In the genomic region with DNA sequence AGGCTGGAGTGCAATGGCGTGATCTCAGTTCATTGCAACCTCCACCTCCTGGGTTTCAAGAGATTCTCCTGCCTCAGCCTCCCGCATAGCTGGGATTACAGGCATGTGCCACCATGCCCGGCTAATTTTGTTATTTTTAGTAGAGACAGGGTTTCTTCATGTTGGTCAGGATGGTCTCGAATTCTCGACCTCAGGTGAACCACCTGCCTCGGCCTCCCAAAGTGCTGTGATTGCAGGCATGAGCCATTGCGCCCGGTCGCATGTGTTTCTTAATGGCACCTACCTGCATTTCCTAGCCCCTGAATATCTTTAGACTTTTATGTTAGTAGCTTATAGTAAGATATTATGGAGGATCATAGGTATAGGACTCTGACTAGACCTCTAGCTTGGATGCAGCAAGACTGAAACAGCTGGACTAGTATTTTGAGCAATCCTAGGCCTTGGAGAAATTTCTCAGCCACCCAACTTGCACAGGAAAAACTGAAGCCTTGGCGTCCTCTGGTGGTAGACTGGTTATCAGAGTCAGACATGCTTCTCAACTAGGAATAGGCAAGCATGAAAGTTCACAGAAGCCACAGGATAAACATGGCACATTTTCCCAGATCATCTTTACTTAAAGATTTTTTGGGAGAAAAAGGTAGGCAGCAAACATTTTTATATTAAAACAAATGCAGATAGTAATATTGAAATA, we compare ENCODE assay signal across 8 cellular contexts. TPM values are rescaled to one million over a fixed set of nuclear protein-coding genes. Genes with fewer than 3 reads are reported as not detected.
DNase-seq lines count a peak whose midpoint lies in the region; ATAC-seq and TF ChIP-seq lines count a peak whose summit lies in the region.

No MANE protein-coding gene starts in this region.

- ATAC-seq in HG02973 (IDR thresholded peaks at IDR 0.05; ENCODE audit: unreplicated experiment) (no peak), HG03354 (IDR thresholded peaks at IDR 0.05; ENCODE audit: poor library complexity, severe bottlenecking, unreplicated experiment) (no peak)

- DNase-seq in NCI-H1694 (lab: John Stamatoyannopoulos, UW) (peak; percentile 27), NCI-H1694 treated with DMSO at 0.1 percent for 48 hours (lab: John Stamatoyannopoulos, UW) (no peak), SK-N-DZ (ENCODE audit: low spot score) (peak; percentile 50), fibroblast of the conjunctiva (ENCODE audit: low read depth) (peak; percentile 79), osteocyte (ENCODE audit: extremely low spot score, unreplicated experiment) (no peak)

- TF ChIP-seq EP300 in Ishikawa (IDR thresholded peaks at IDR 0.05; ENCODE audit: borderline replicate concordance) = no peak

- no peaks in the 10 kb centered on the region for H3K9me3 Mint-ChIP-seq in osteocyte (ENCODE audit: unreplicated experiment)

- H3K27ac Mint-ChIP-seq in osteocyte (ENCODE audit: unreplicated experiment) = no peak overlapping the region

- H3K27me3 Mint-ChIP-seq in osteocyte (ENCODE audit: unreplicated experiment) = no peaks in the 10 kb centered on the region

- H3K4me3 Mint-ChIP-seq in osteocyte (ENCODE audit: unreplicated experiment) = no peak overlapping the region

- peak; percentile 62 for TF ChIP-seq CTCF in osteocyte (IDR thresholded peaks at IDR 0.05)

- H3K4me1 Mint-ChIP-seq in osteocyte (ENCODE audit: unreplicated experiment) = peaks cover 5% of the 10 kb centered on the region

- peaks cover 4% of the 10 kb centered on the region for H3K36me3 Mint-ChIP-seq in osteocyte (ENCODE audit: unreplicated experiment)

- TF ChIP-seq RAD21 in Ishikawa (IDR thresholded peaks at IDR 0.05; ENCODE audit: low read depth) = peak; percentile 50; the same call in 1 of the 2 replicates

TF ChIP-seq in Ishikawa, 13 proteins besides CTCF, POLR2A, EP300 and RAD21:
- TF ChIP-seq CEBPB (IDR thresholded peaks at IDR 0.05) (no peak), TCF12 (IDR thresholded peaks at IDR 0.05; ENCODE audit: low read depth) (no peak), FOXM1 (IDR thresholded peaks at IDR 0.05; ENCODE audit: borderline replicate concordance, low read depth) (no peak), ZBTB7A (IDR thresholded peaks at IDR 0.05; ENCODE audit: low read depth) (no peak), YY1 (IDR thresholded peaks at IDR 0.05; ENCODE audit: low read depth) (no peak), CREB1 (IDR thresholded peaks at IDR 0.05; ENCODE audit: low read depth) (no peak), EGR1 (IDR thresholded peaks at IDR 0.05) (no peak)
- TF ChIP-seq, protein P1, sequence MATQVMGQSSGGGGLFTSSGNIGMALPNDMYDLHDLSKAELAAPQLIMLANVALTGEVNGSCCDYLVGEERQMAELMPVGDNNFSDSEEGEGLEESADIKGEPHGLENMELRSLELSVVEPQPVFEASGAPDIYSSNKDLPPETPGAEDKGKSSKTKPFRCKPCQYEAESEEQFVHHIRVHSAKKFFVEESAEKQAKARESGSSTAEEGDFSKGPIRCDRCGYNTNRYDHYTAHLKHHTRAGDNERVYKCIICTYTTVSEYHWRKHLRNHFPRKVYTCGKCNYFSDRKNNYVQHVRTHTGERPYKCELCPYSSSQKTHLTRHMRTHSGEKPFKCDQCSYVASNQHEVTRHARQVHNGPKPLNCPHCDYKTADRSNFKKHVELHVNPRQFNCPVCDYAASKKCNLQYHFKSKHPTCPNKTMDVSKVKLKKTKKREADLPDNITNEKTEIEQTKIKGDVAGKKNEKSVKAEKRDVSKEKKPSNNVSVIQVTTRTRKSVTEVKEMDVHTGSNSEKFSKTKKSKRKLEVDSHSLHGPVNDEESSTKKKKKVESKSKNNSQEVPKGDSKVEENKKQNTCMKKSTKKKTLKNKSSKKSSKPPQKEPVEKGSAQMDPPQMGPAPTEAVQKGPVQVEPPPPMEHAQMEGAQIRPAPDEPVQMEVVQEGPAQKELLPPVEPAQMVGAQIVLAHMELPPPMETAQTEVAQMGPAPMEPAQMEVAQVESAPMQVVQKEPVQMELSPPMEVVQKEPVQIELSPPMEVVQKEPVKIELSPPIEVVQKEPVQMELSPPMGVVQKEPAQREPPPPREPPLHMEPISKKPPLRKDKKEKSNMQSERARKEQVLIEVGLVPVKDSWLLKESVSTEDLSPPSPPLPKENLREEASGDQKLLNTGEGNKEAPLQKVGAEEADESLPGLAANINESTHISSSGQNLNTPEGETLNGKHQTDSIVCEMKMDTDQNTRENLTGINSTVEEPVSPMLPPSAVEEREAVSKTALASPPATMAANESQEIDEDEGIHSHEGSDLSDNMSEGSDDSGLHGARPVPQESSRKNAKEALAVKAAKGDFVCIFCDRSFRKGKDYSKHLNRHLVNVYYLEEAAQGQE (IDR thresholded peaks at IDR 0.05; ENCODE audit: low read depth) = no peak
- TF ChIP-seq, protein P2, sequence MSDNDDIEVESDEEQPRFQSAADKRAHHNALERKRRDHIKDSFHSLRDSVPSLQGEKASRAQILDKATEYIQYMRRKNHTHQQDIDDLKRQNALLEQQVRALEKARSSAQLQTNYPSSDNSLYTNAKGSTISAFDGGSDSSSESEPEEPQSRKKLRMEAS (IDR thresholded peaks at IDR 0.05) = no peak
- TF ChIP-seq, protein P3, sequence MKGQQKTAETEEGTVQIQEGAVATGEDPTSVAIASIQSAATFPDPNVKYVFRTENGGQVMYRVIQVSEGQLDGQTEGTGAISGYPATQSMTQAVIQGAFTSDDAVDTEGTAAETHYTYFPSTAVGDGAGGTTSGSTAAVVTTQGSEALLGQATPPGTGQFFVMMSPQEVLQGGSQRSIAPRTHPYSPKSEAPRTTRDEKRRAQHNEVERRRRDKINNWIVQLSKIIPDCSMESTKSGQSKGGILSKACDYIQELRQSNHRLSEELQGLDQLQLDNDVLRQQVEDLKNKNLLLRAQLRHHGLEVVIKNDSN (IDR thresholded peaks at IDR 0.05) = no peak

RNA-seq across cellular contexts. Expression of a gene that starts 22.7 kb away (rescaled TPM):
- polyA plus RNA-seq in SK-N-DZ (2014; cell fraction: cytosol; rRNA removed) = 9.5 and 12.6 TPM in 2 replicates
- polyA plus RNA-seq in SK-N-DZ (2014; cell fraction: nucleus; rRNA removed) = 5.6 and 6.7 TPM in 2 replicates
- total RNA-seq in osteocyte = 0.37 and 0.51 TPM in 2 replicates

RNA-seq across cellular contexts. Expression of a gene that starts 25.5 kb away (rescaled TPM):
- polyA plus RNA-seq in SK-N-DZ (2014; cell fraction: cytosol; rRNA removed) = 140 and 145 TPM in 2 replicates
- 76.2 and 84.8 TPM in 2 replicates for polyA plus RNA-seq in SK-N-DZ (2014; cell fraction: nucleus; rRNA removed)
- total RNA-seq in osteocyte = 84.4 and 102 TPM in 2 replicates

RNA-seq across cellular contexts. Expression of a gene that starts 30.4 kb away (rescaled TPM):
- polyA plus RNA-seq in SK-N-DZ (2014; cell fraction: cytosol; rRNA removed) = not detected in 2 replicates
- polyA plus RNA-seq in SK-N-DZ (2014; cell fraction: nucleus; rRNA removed) = 0.44 and 0.66 TPM in 2 replicates
- 0.32 and 0.52 TPM in 2 replicates for total RNA-seq in osteocyte

RNA-seq across cellular contexts. Expression of a gene that starts 38.0 kb away (rescaled TPM):
- polyA plus RNA-seq in SK-N-DZ (2014; cell fraction: cytosol; rRNA removed) = 129 and 149 TPM in 2 replicates
- 156 and 172 TPM in 2 replicates for polyA plus RNA-seq in SK-N-DZ (2014; cell fraction: nucleus; rRNA removed)
- total RNA-seq in osteocyte = 102 and 105 TPM in 2 replicates

RNA-seq across cellular contexts. Expression of a gene that starts 38.1 kb away (rescaled TPM):
- 31.2 and 39.1 TPM in 2 replicates for polyA plus RNA-seq in SK-N-DZ (2014; cell fraction: cytosol; rRNA removed)
- 17.2 and 24.2 TPM in 2 replicates for polyA plus RNA-seq in SK-N-DZ (2014; cell fraction: nucleus; rRNA removed)
- 19.7 and 19.8 TPM in 2 replicates for total RNA-seq in osteocyte

Comparison
In these comparisons a context has a peak if more than half of its experiments do, and no peak if none do; other contexts are left out.
1. DNase-seq: peak in NCI-H1694 (single experiment), SK-N-DZ (single experiment) and fibroblast of the conjunctiva (single experiment); none in NCI-H1694 treated with DMSO at 0.1 percent for 48 hours (single experiment) and osteocyte (single experiment).